In genomic region chr2:224039770-224040088, GRCh38 we compare ENCODE assay signal across 8 cellular contexts. TPM values are rescaled to one million over a fixed set of nuclear protein-coding genes. Genes with fewer than 3 reads are reported as not detected.
DNase-seq lines count a peak whose midpoint lies in the region; ATAC-seq and TF ChIP-seq lines count a peak whose summit lies in the region.

No MANE protein-coding gene starts in this region.

- peaks cover 15% of the 10 kb centered on the region for H3K4me1 Mint-ChIP-seq in activated CD4-positive, alpha-beta T cell treated with anti-CD3 and anti-CD28 coated beads for 36 hours

- no peaks in the 10 kb centered on the region for H3K36me3 ChIP-seq in mucosa of descending colon (ENCODE audit: low read depth)

- H3K9me3 Mint-ChIP-seq in activated CD4-positive, alpha-beta T cell treated with anti-CD3 and anti-CD28 coated beads for 36 hours (ENCODE audit: low read depth), result no peaks in the 10 kb centered on the region

- TF ChIP-seq CTCF in mucosa of descending colon (IDR thresholded peaks at IDR 0.05), result no peak

- H3K36me3 Mint-ChIP-seq in activated CD4-positive, alpha-beta T cell treated with anti-CD3 and anti-CD28 coated beads for 36 hours (ENCODE audit: low read depth), result peaks cover 3% of the 10 kb centered on the region

- H3K4me3 ChIP-seq in mucosa of descending colon, result no peak overlapping the region

- intact Hi-C loops in activated CD4-positive, alpha-beta T cell treated with anti-CD3 and anti-CD28 coated beads for 36 hours (cut with DNase I, micrococcal nuclease), result loop anchor here (1.0 to 5.0 kb wide), 3 partner anchors 46 to 245 kb away; partner anchors contain the start of gene MRPL44 (in 1 of the 2)
- intact Hi-C loops in mucosa of descending colon (cut with DNase I, micrococcal nuclease), result no loop called here

- peak overlapping the region; percentile 73 for H3K27ac ChIP-seq in caudate nucleus (ENCODE audit: low read depth, low read length)

- peak overlapping the region; percentile 29 for H3K27ac Mint-ChIP-seq in activated CD4-positive, alpha-beta T cell treated with anti-CD3 and anti-CD28 coated beads for 36 hours

- CTCF ChIA-PET in activated CD4-positive, alpha-beta T cell treated with anti-CD3 and anti-CD28 coated beads for 36 hours (lab: Charles Lee), result interaction anchor here (0.7 kb wide), 1 partner anchor 1440 kb away, joined by 3 read pairs; no protein-coding TSS in a partner anchor

- ATAC-seq in activated CD4-positive, alpha-beta T cell treated with anti-CD3 and anti-CD28 coated beads for 36 hours, result peak; percentile 14
- ATAC-seq in mucosa of descending colon, result peak; percentile 36

- H3K4me1 ChIP-seq in mucosa of descending colon (ENCODE audit: low read depth), result peaks cover 4% of the 10 kb centered on the region

- peaks cover 54% of the 10 kb centered on the region for H3K27me3 Mint-ChIP-seq in activated CD4-positive, alpha-beta T cell treated with anti-CD3 and anti-CD28 coated beads for 36 hours

- POLR2A ChIA-PET in activated CD4-positive, alpha-beta T cell treated with anti-CD3 and anti-CD28 coated beads for 36 hours (lab: Charles Lee), result no interaction called here

- H3K4me3 Mint-ChIP-seq in activated CD4-positive, alpha-beta T cell treated with anti-CD3 and anti-CD28 coated beads for 36 hours, result peak overlapping the region; percentile 66

- H3K9me3 ChIP-seq in mucosa of descending colon, result no peaks in the 10 kb centered on the region

- no peak for DNase-seq in activated CD4-positive, alpha-beta T cell treated with anti-CD3 and anti-CD28 coated beads for 36 hours
- no peak for DNase-seq in activated CD4-positive, alpha-beta T cell treated with anti-CD3 and anti-CD28 coated beads, Interleukin-2, amount 50 U/mL, for 4 hours
- DNase-seq in HPDE6-E6E7 (ENCODE audit: extremely low spot score) (peak; percentile 10), caudate nucleus (lab: John Stamatoyannopoulos, UW) (peak in 4 of 61 donors; percentile 39 to 73 (median 54)), mucosa of descending colon (no peak), GDM1 (lab: John Stamatoyannopoulos, UW) (no peak), amniotic stem cell (lab: John Stamatoyannopoulos, UW) (no peak), NCI-H1694 treated with DMSO at 0.1 percent for 48 hours (lab: John Stamatoyannopoulos, UW) (no peak)

RNA-seq across cellular contexts. Expression of gene SERPINE2, which starts 0.6 kb away (rescaled TPM):
- total RNA-seq in activated CD4-positive, alpha-beta T cell treated with anti-CD3 and anti-CD28 coated beads for 36 hours, result 10 to 100 TPM; 30.9 to 46.6 TPM
- 10 to 100 TPM; 10.6 to 15.9 (median 12.4) TPM for total RNA-seq in mucosa of descending colon

Comparison
In these comparisons a context has a peak if more than half of its experiments do, and no peak if none do; other contexts are left out.
1. intact Hi-C loops: an anchor here in activated CD4-positive, alpha-beta T cell treated with anti-CD3 and anti-CD28 coated beads for 36 hours (1.0 to 5.0 kb wide); none called in mucosa of descending colon.